Comparison of ENCODE assay signal across 26 cellular contexts in the genomic region with DNA sequence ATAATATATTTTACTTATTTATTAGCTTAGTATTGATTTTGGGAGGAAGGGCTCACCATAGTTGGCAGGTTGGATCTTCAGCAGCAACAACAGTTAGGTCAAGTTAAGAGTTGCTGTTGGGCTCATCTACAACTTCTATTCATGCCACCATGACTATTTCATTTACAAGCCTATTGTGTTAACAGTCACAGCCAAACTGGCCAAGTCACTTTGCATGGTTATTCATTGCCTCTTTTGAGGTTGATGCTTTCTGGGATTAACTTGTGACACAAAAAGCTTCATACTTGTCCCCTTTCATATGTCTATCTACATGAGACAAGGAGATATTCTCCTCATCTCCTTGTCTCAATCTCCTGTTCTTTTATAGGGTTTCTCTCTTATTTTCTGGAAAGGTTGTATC.
"Had no signal": no experiment of that assay in that cellular context is flagged by ENCODE, and none has a peak within 500 bp of the region (broad histone marks: within the 10 kb centered on the region; RNA-seq: fewer than 3 reads in every experiment).

No MANE protein-coding gene starts in this region.

- H3K4me3 Mint-ChIP-seq: immature natural killer cell; naive thymus-derived CD4-positive, alpha-beta T cell; natural killer cell treated with Interleukin-12 subunit alpha and Interleukin-12 subunit beta and Interleukin-15 and Interleukin-18, amount 100 ng/mL, for 72 hours; stimulated activated effector memory CD8-positive, alpha-beta T cell treated with anti-CD3 and anti-CD28 coated beads, Interleukin-12 subunit alpha, Interleukin-12 subunit beta, amount 100 ng/mL, for 72 hours; stimulated activated naive CD8-positive, alpha-beta T cell treated with anti-CD3 and anti-CD28 coated beads, Interleukin-15, amount 100 ng/mL, for 72 hours; type B pancreatic cell had no signal

- H3K4me3 ChIP-seq: hepatocyte, left lung, lower lobe of right lung, pancreas, prostate gland, spleen, tibial nerve, uterus had no signal

- H3K27me3 ChIP-seq: hepatocyte, left lung, pancreas, spleen, tibial nerve, uterus had no signal

- H3K9me3 Mint-ChIP-seq: immature natural killer cell had no signal

- H3K9me3 ChIP-seq: pancreas, prostate gland, uterus had no signal

- H3K4me2 ChIP-seq: hepatocyte had no signal

- DNase-seq: immature natural killer cell; kidney; left colon; left lung; lower lobe of right lung; mammary epithelial cell; mesenchymal stem cell; naive thymus-derived CD4-positive, alpha-beta T cell; pancreas; posterior cingulate gyrus; retina; right cardiac atrium; small intestine; spleen; stimulated activated CD4-positive, alpha-beta T cell treated with anti-CD3 and anti-CD28 coated beads, Interleukin-4, amount 100 ng/mL, for 24 hours; stimulated activated naive CD4-positive, alpha-beta T cell treated with Interleukin-2 at 50 U/mL for 16 hours; stimulated activated naive CD8-positive, alpha-beta T cell treated with anti-CD3 and anti-CD28 coated beads, Interleukin-15, amount 100 ng/mL, for 72 hours; substantia nigra; uterus had no signal

- H3K27ac Mint-ChIP-seq: immature natural killer cell; naive thymus-derived CD4-positive, alpha-beta T cell; natural killer cell treated with Interleukin-12 subunit alpha and Interleukin-12 subunit beta and Interleukin-15 and Interleukin-18, amount 100 ng/mL, for 72 hours; stimulated activated effector memory CD8-positive, alpha-beta T cell treated with anti-CD3 and anti-CD28 coated beads, Interleukin-12 subunit alpha, Interleukin-12 subunit beta, amount 100 ng/mL, for 72 hours; stimulated activated naive CD8-positive, alpha-beta T cell treated with anti-CD3 and anti-CD28 coated beads, Interleukin-15, amount 100 ng/mL, for 72 hours; type B pancreatic cell had no signal

- H3K79me2 ChIP-seq: hepatocyte had no signal

- H3K27ac ChIP-seq: hepatocyte, left lung, lower lobe of right lung, pancreas, prostate gland, spleen, tibial nerve, uterus had no signal

- H3K4me1 Mint-ChIP-seq: stimulated activated effector memory CD8-positive, alpha-beta T cell treated with anti-CD3 and anti-CD28 coated beads, Interleukin-12 subunit alpha, Interleukin-12 subunit beta, amount 100 ng/mL, for 72 hours; stimulated activated naive CD8-positive, alpha-beta T cell treated with anti-CD3 and anti-CD28 coated beads, Interleukin-15, amount 100 ng/mL, for 72 hours had no signal

- H3K36me3 ChIP-seq: prostate gland, uterus had no signal

- ATAC-seq: left colon; left lung; lower lobe of right lung; naive thymus-derived CD4-positive, alpha-beta T cell; natural killer cell treated with Interleukin-12 subunit alpha and Interleukin-12 subunit beta and Interleukin-15 and Interleukin-18, amount 100 ng/mL, for 72 hours; pancreas; right cardiac atrium; sciatic nerve; stimulated activated effector memory CD8-positive, alpha-beta T cell treated with anti-CD3 and anti-CD28 coated beads, Interleukin-12 subunit alpha, Interleukin-12 subunit beta, amount 100 ng/mL, for 72 hours; stimulated activated naive CD8-positive, alpha-beta T cell treated with anti-CD3 and anti-CD28 coated beads, Interleukin-15, amount 100 ng/mL, for 72 hours had no signal

- H3K27me3 Mint-ChIP-seq: naive thymus-derived CD4-positive, alpha-beta T cell; natural killer cell treated with Interleukin-12 subunit alpha and Interleukin-12 subunit beta and Interleukin-15 and Interleukin-18, amount 100 ng/mL, for 72 hours; stimulated activated naive CD8-positive, alpha-beta T cell treated with anti-CD3 and anti-CD28 coated beads, Interleukin-15, amount 100 ng/mL, for 72 hours; type B pancreatic cell had no signal

- H3K4me1 ChIP-seq: left lung, lower lobe of right lung, pancreas, prostate gland, spleen, tibial nerve, uterus had no signal

- H2AFZ ChIP-seq: hepatocyte had no signal
